Comparison of ENCODE assay signal across 36 cellular contexts in the genomic region with DNA sequence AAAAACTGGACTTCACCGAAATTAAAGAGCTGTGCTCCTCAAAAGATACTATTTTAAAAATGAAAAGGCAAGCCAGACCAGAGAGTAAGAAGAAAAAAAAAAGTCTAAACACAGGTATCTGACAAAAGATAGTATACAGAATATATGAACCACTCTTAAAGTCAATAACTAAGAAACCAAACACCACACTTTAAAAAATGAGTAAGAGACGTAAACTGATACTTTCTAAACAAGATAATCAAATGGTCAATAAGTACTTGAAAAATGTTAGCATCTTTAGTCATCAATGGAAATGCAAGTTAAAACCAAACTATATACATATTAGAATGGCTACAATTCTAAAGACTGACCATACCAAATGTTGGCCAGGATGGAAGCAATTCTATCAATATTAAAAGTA.
"Had no signal": no experiment of that assay in that cellular context is flagged by ENCODE, and none has a peak within 500 bp of the region (broad histone marks: within the 10 kb centered on the region; RNA-seq: fewer than 3 reads in every experiment).

No MANE protein-coding gene starts in this region.

- ATAC-seq: activated CD4-positive, alpha-beta T cell treated with anti-CD3 and anti-CD28 coated beads for 36 hours; activated CD4-positive, CD25-positive, alpha-beta regulatory T cell treated with anti-CD3 and anti-CD28 coated beads, Interleukin-2, amount 50 U/mL, for 24 hours; activated CD8-positive, alpha-beta T cell treated with anti-CD3 and anti-CD28 coated beads, Interleukin-2, amount 10 ng/mL, durations not matched to agents 7 days and 5 days; activated T-helper 17 cell treated with anti-CD3 and anti-CD28 coated beads, Interleukin-2, amount 50 U/mL, for 72 hours; WTC11 had no signal

- H3K36me3 ChIP-seq: brain microvascular endothelial cell, cardiac muscle cell, Peyer's patch, SJSA1 had no signal

- H3K9me3 ChIP-seq: Peyer's patch, SJSA1, SK-N-SH had no signal

- H3K27ac ChIP-seq: brain microvascular endothelial cell, cardiac muscle cell, Peyer's patch, SJSA1 had no signal

- H3K4me3 Mint-ChIP-seq: activated CD4-positive, alpha-beta T cell treated with anti-CD3 and anti-CD28 coated beads for 36 hours; activated CD4-positive, alpha-beta T cell treated with anti-CD3 and anti-CD28 coated beads, Interleukin-2, amount 10 ng/mL, durations not matched to agents 7 days and 5 days; activated CD8-positive, alpha-beta T cell treated with anti-CD3 and anti-CD28 coated beads, Interleukin-2, amount 10 ng/mL, durations not matched to agents 7 days and 5 days; activated naive CD8-positive, alpha-beta T cell treated with anti-CD3 and anti-CD28 coated beads for 36 hours; activated T-helper 17 cell treated with anti-CD3 and anti-CD28 coated beads, Interleukin-2, amount 50 U/mL, for 72 hours; central memory CD8-positive, alpha-beta T cell; T-helper 1 cell treated with Interleukin-12 subunit alpha and Interleukin-12 subunit beta and Interleukin-4 antibody, amounts not matched to agents 30 μg/mL and 1 μg/mL, for 36 hours; T-helper 2 cell treated with Interferon-gamma antibody and Interleukin-4, amounts not matched to agents 5 μg/mL and 100 μg/mL, for 36 hours; WTC11 had no signal

- H3K27me3 ChIP-seq: brain microvascular endothelial cell, cardiac muscle cell, Peyer's patch, SJSA1 had no signal

- H3K4me1 Mint-ChIP-seq: activated CD4-positive, alpha-beta T cell treated with anti-CD3 and anti-CD28 coated beads for 36 hours; activated CD4-positive, alpha-beta T cell treated with anti-CD3 and anti-CD28 coated beads, Interleukin-2, amount 10 ng/mL, durations not matched to agents 7 days and 5 days; activated naive CD8-positive, alpha-beta T cell treated with anti-CD3 and anti-CD28 coated beads for 36 hours; activated T-helper 17 cell treated with anti-CD3 and anti-CD28 coated beads, Interleukin-2, amount 50 U/mL, for 72 hours; central memory CD8-positive, alpha-beta T cell had no signal

- H3K9me3 Mint-ChIP-seq: activated CD4-positive, alpha-beta T cell treated with anti-CD3 and anti-CD28 coated beads, Interleukin-2, amount 10 ng/mL, durations not matched to agents 7 days and 5 days; activated naive CD8-positive, alpha-beta T cell treated with anti-CD3 and anti-CD28 coated beads for 36 hours; activated T-helper 17 cell treated with anti-CD3 and anti-CD28 coated beads, Interleukin-2, amount 50 U/mL, for 72 hours; central memory CD8-positive, alpha-beta T cell; T-helper 1 cell treated with Interleukin-12 subunit alpha and Interleukin-12 subunit beta and Interleukin-4 antibody, amounts not matched to agents 30 μg/mL and 1 μg/mL, for 36 hours; T-helper 2 cell treated with Interferon-gamma antibody and Interleukin-4, amounts not matched to agents 5 μg/mL and 100 μg/mL, for 36 hours; WTC11 had no signal

- H3K4me2 ChIP-seq: SK-N-SH had no signal

- H3K9me2 ChIP-seq: SK-N-SH had no signal

- H3K4me3 ChIP-seq: cardiac muscle cell, Peyer's patch, SJSA1 had no signal

- H3K27me3 Mint-ChIP-seq: activated T-helper 17 cell treated with anti-CD3 and anti-CD28 coated beads, Interleukin-2, amount 50 U/mL, for 72 hours had no signal

- DNase-seq: activated CD4-positive, alpha-beta T cell treated with anti-CD3 and anti-CD28 coated beads for 36 hours; activated CD4-positive, alpha-beta T cell treated with anti-CD3 and anti-CD28 coated beads, Interleukin-2, amount 10 ng/mL, durations not matched to agents 7 days and 5 days; activated CD4-positive, alpha-beta T cell treated with anti-CD3 and anti-CD28 coated beads, Interleukin-2, amount 50 U/mL, for 48 hours; activated CD8-positive, alpha-beta memory T cell treated with anti-CD3 and anti-CD28 coated beads, Interleukin-2, amount 50 U/mL, for 4 hours; activated CD8-positive, alpha-beta T cell treated with anti-CD3 and anti-CD28 coated beads, Interleukin-2, amount 10 ng/mL, durations not matched to agents 7 days and 5 days; activated effector memory CD4-positive, alpha-beta T cell treated with anti-CD3 and anti-CD28 coated beads, Interleukin-2, amount 50 U/mL, for 16 hours; activated naive CD4-positive, alpha-beta T cell; activated naive CD4-positive, alpha-beta T cell treated with anti-CD3 and anti-CD28 coated beads, Interleukin-2, amount 50 U/mL, for 16 hours; activated naive CD8-positive, alpha-beta T cell treated with anti-CD3 and anti-CD28 coated beads for 36 hours; activated T-cell treated with anti-CD3 and anti-CD28 coated beads for 4 hours; activated T-cell treated with anti-CD3 and anti-CD28 coated beads, Interleukin-2, amount 50 U/mL, for 48 hours; amniotic stem cell; aorta; brain microvascular endothelial cell; Karpas-422; KBM-7; NCI-H1105; NCI-H1417 treated with DMSO at 0.1 percent for 48 hours; NCI-H1694; NCI-H1930; NCI-H2081 treated with DMSO at 0.1 percent for 48 hours; NCI-H345; NCI-H526 treated with DMSO at 0.1 percent for 48 hours; NCI-H774; Peyer's patch; RPMI8226; SHP77 treated with DMSO at 0.1 percent for 48 hours; SK-N-SH had no signal

- H3K9ac ChIP-seq: SK-N-SH had no signal

- H3K27ac Mint-ChIP-seq: activated CD4-positive, alpha-beta T cell treated with anti-CD3 and anti-CD28 coated beads for 36 hours; activated CD4-positive, alpha-beta T cell treated with anti-CD3 and anti-CD28 coated beads, Interleukin-2, amount 10 ng/mL, durations not matched to agents 7 days and 5 days; activated CD8-positive, alpha-beta T cell treated with anti-CD3 and anti-CD28 coated beads, Interleukin-2, amount 10 ng/mL, durations not matched to agents 7 days and 5 days; activated naive CD8-positive, alpha-beta T cell treated with anti-CD3 and anti-CD28 coated beads for 36 hours; activated T-helper 17 cell treated with anti-CD3 and anti-CD28 coated beads, Interleukin-2, amount 50 U/mL, for 72 hours; T-helper 1 cell treated with Interleukin-12 subunit alpha and Interleukin-12 subunit beta and Interleukin-4 antibody, amounts not matched to agents 30 μg/mL and 1 μg/mL, for 36 hours; T-helper 2 cell treated with Interferon-gamma antibody and Interleukin-4, amounts not matched to agents 5 μg/mL and 100 μg/mL, for 36 hours had no signal

- H3K4me1 ChIP-seq: Peyer's patch had no signal

- H3K36me3 Mint-ChIP-seq: activated naive CD8-positive, alpha-beta T cell treated with anti-CD3 and anti-CD28 coated beads for 36 hours; WTC11 had no signal
